Comparison of ENCODE assay signal across 19 cellular contexts in genomic region chr12:23750923-23751322, GRCh38.
DNase-seq lines count a peak whose midpoint lies in the region; ATAC-seq, FAIRE-seq and TF ChIP-seq lines count a peak whose summit lies in the region.
"Had no signal": no experiment of that assay in that cellular context is flagged by ENCODE, and none has a peak within 500 bp of the region (broad histone marks: within the 10 kb centered on the region; RNA-seq: fewer than 3 reads in every experiment).

No MANE protein-coding gene starts in this region.

- H3K79me2 ChIP-seq in PC-3 (ENCODE audit: low read length), result no peaks in the 10 kb centered on the region
- H3K79me2 ChIP-seq in mesendoderm (ENCODE audit: control insufficient read depth, insufficient read depth, low read length), result no peaks in the 10 kb centered on the region

- no peak for ATAC-seq in PC-3
- ATAC-seq: GM12878 had no signal

- no peak overlapping the region for H2BK120ac ChIP-seq in mesendoderm (ENCODE audit: low read depth, low read length)

- CTCF ChIA-PET in PC-3 (lab: Charles Lee), result no interaction called here

- no peaks in the 10 kb centered on the region for H3F3A ChIP-seq in PC-3 (ENCODE audit: low read length, unreplicated experiment)

- no peak overlapping the region for H3K18ac ChIP-seq in mesendoderm (ENCODE audit: low read length)

- H3K56ac ChIP-seq in mesendoderm (ENCODE audit: low read length), result no peak overlapping the region

- H3K79me1 ChIP-seq in mesendoderm (ENCODE audit: low read length), result no peaks in the 10 kb centered on the region

- H3K27ac ChIP-seq in SJCRH30 (peak overlapping the region; percentile 93), kidney (ENCODE audit: low read depth in 2 of 2, low read length in 2 of 2) (no peak overlapping the region), PC-3 (ENCODE audit: low read length) (no peak overlapping the region), mesendoderm (ENCODE audit: low read depth, low read length) (no peak overlapping the region)
- H3K27ac ChIP-seq: GM23248 had no signal

- TF ChIP-seq CTCF in kidney (IDR thresholded peaks at IDR 0.05; ENCODE audit: borderline replicate concordance, extremely low read depth, insufficient read depth), result no peak
- no peak for TF ChIP-seq CTCF in progenitor cell of endocrine pancreas (IDR thresholded peaks at IDR 0.05; ENCODE audit: unreplicated experiment)
- no peak for TF ChIP-seq CTCF in PC-3 (conservative IDR thresholded peaks at IDR 0.05; ENCODE audit: low read depth, low read length)

- H2AK5ac ChIP-seq in mesendoderm (ENCODE audit: low read length), result no peak overlapping the region

- DNase-seq in SJCRH30 (peak in 1 of 2 experiments; percentile 12), kidney (no peak), progenitor cell of endocrine pancreas (ENCODE audit: low spot score, unreplicated experiment) (no peak), PC-3 (no peak), mesendoderm (no peak)
- no peak for DNase-seq in activated CD4-positive, CD25-positive, alpha-beta regulatory T cell (lab: John Stamatoyannopoulos, UW)
- DNase-seq: BE2C; C1 segment of cervical spinal cord; CD4-positive, CD25-positive, alpha-beta regulatory T cell; CD8-positive, alpha-beta memory T cell; COR-L47; DMS 273 treated with DMSO at 0.1 percent for 48 hours; DMS53; DND-41; EL; GM23248 had no signal

- no peak overlapping the region for H3K23ac ChIP-seq in mesendoderm (ENCODE audit: low read length)

- H3K27ac Mint-ChIP-seq in progenitor cell of endocrine pancreas, result peak overlapping the region; percentile 14
- H3K27ac Mint-ChIP-seq: CD4-positive, CD25-positive, alpha-beta regulatory T cell; CD8-positive, alpha-beta memory T cell had no signal

- WGBS in mesendoderm (ENCODE audit: extremely low coverage, insufficient coverage, low lambda C conversion rate), result no CpG with 5 or more reads among the region's 3 CpGs

- intact Hi-C loops in kidney (cut with DNase I) (no loop called here), PC-3 (cut with micrococcal nuclease) (no loop called here)

- H3K9me2 ChIP-seq in PC-3 (replicated peaks; ENCODE audit: low read length), result no peaks in the 10 kb centered on the region

- FAIRE-seq in kidney (lab: Jason Lieb, UNC), result peak; percentile 45
- FAIRE-seq: GM12878, GM19239 had no signal

- no peak overlapping the region for H4K8ac ChIP-seq in mesendoderm (ENCODE audit: low read depth, low read length)

- H2BK15ac ChIP-seq in mesendoderm (replicated peaks; ENCODE audit: low read depth), result no peak overlapping the region

- H3K4me1 Mint-ChIP-seq in progenitor cell of endocrine pancreas (ENCODE audit: low read depth), result peaks cover 36% of the 10 kb centered on the region
- H3K4me1 Mint-ChIP-seq: CD4-positive, CD25-positive, alpha-beta regulatory T cell; CD8-positive, alpha-beta memory T cell had no signal

- no peak overlapping the region for H4K5ac ChIP-seq in mesendoderm (ENCODE audit: low read length)

- H3K36me3 ChIP-seq in SJCRH30 (no peaks in the 10 kb centered on the region), kidney (ENCODE audit: control insufficient read depth in 1 of 2, insufficient read depth in 2 of 2, low read length in 2 of 2) (no peaks in the 10 kb centered on the region), PC-3 (ENCODE audit: low read depth, low read length) (no peaks in the 10 kb centered on the region), mesendoderm (ENCODE audit: control insufficient read depth, insufficient read depth, low read length) (no peaks in the 10 kb centered on the region)
- H3K36me3 ChIP-seq: BE2C, HAP-1 had no signal

- H3K36me3 Mint-ChIP-seq in progenitor cell of endocrine pancreas (ENCODE audit: insufficient read depth), result peaks cover 8% of the 10 kb centered on the region
- H3K36me3 Mint-ChIP-seq: CD4-positive, CD25-positive, alpha-beta regulatory T cell; CD8-positive, alpha-beta memory T cell had no signal

- POLR2A ChIA-PET in PC-3 (lab: Charles Lee; ENCODE audit: unreplicated experiment), result no interaction called here

- peaks cover 8% of the 10 kb centered on the region for H3K9me3 Mint-ChIP-seq in progenitor cell of endocrine pancreas (ENCODE audit: low read depth)

- H3K4ac ChIP-seq in mesendoderm (ENCODE audit: low read depth, low read length), result no peak overlapping the region

- peaks cover 29% of the 10 kb centered on the region for H3K4me1 ChIP-seq in SJCRH30
- no peaks in the 10 kb centered on the region for H3K4me1 ChIP-seq in kidney (ENCODE audit: control insufficient read depth in 1 of 2, insufficient read depth in 1 of 2, low read depth in 1 of 2, low read length in 2 of 2)
- no peaks in the 10 kb centered on the region for H3K4me1 ChIP-seq in PC-3 (ENCODE audit: insufficient read depth, low read length)
- H3K4me1 ChIP-seq in mesendoderm (ENCODE audit: control insufficient read depth, low read depth, low read length), result peaks cover 2% of the 10 kb centered on the region
- H3K4me1 ChIP-seq: BE2C had no signal

- H2BK5ac ChIP-seq in mesendoderm (ENCODE audit: low read length), result no peak overlapping the region

- H3K4me3 Mint-ChIP-seq in progenitor cell of endocrine pancreas (ENCODE audit: low read depth), result no peak overlapping the region
- H3K4me3 Mint-ChIP-seq: CD4-positive, CD25-positive, alpha-beta regulatory T cell; CD8-positive, alpha-beta memory T cell had no signal

- H3K9me3 ChIP-seq in SJCRH30 (replicated peaks), result no peaks in the 10 kb centered on the region
- no peaks in the 10 kb centered on the region for H3K9me3 ChIP-seq in kidney (ENCODE audit: control insufficient read depth in 1 of 2, low read length in 2 of 2)
- no peaks in the 10 kb centered on the region for H3K9me3 ChIP-seq in PC-3 (ENCODE audit: low read length)
- H3K9me3 ChIP-seq: BE2C, HAP-1 had no signal

- no TSS peak for BruUV-seq in PC-3 (replicated peaks; lab: Mats Ljungman, UMichigan)

- no peak overlapping the region for H2AFZ ChIP-seq in PC-3 (ENCODE audit: low read length)
- H2AFZ ChIP-seq: GM23248 had no signal

- H3K4me2 ChIP-seq in PC-3 (ENCODE audit: low read length) (no peak overlapping the region), mesendoderm (ENCODE audit: low read length) (no peak overlapping the region)

- H3K4me3 ChIP-seq in SJCRH30 (no peak overlapping the region), kidney (ENCODE audit: low read length in 2 of 2) (no peak overlapping the region), PC-3 (ENCODE audit: low read length) (no peak overlapping the region), mesendoderm (ENCODE audit: low read length) (no peak overlapping the region)
- H3K4me3 ChIP-seq: GM12878, GM23248, HAP-1 had no signal

- no peak overlapping the region for H3K9ac ChIP-seq in kidney (ENCODE audit: low read length in 2 of 2)
- no peak overlapping the region for H3K9ac ChIP-seq in PC-3 (ENCODE audit: low read length)
- no peak overlapping the region for H3K9ac ChIP-seq in mesendoderm (ENCODE audit: low read length)
- H3K9ac ChIP-seq: GM23248 had no signal

- H4K20me1 ChIP-seq in PC-3 (ENCODE audit: low read length), result no peaks in the 10 kb centered on the region

- H3K27me3 Mint-ChIP-seq in progenitor cell of endocrine pancreas, result no peaks in the 10 kb centered on the region
- H3K27me3 Mint-ChIP-seq: CD4-positive, CD25-positive, alpha-beta regulatory T cell; CD8-positive, alpha-beta memory T cell had no signal

- no peaks in the 10 kb centered on the region for H3K27me3 ChIP-seq in SJCRH30
- peaks cover 19% of the 10 kb centered on the region; the same call in 1 of the 2 replicates for H3K27me3 ChIP-seq in PC-3 (ENCODE audit: low read length)
- no peaks in the 10 kb centered on the region for H3K27me3 ChIP-seq in mesendoderm (ENCODE audit: insufficient read depth, low read length, poor library complexity)
- H3K27me3 ChIP-seq: BE2C had no signal
